Comparison of ENCODE assay signal across 10 cellular contexts in genomic region chr1:180235077-180235501, GRCh38. TPM values are rescaled to one million over a fixed set of nuclear protein-coding genes. Genes with fewer than 3 reads are reported as not detected.
DNase-seq lines count a peak whose midpoint lies in the region; ATAC-seq and TF ChIP-seq lines count a peak whose summit lies in the region.
"Had no signal": no experiment of that assay in that cellular context is flagged by ENCODE, and none has a peak within 500 bp of the region (broad histone marks: within the 10 kb centered on the region; RNA-seq: fewer than 3 reads in every experiment).

No MANE protein-coding gene starts in this region.

- peak overlapping the region; percentile 16 for H3K4me3 ChIP-seq in cardiac muscle cell
- peak overlapping the region; percentile 68 for H3K4me3 ChIP-seq in endodermal cell (ENCODE audit: low read length)
- peak overlapping the region in 3 of 4 donors; percentile 1 to 22 (median 15) for H3K4me3 ChIP-seq in upper lobe of left lung

- whole genome bisulfite sequencing in endodermal cell (ENCODE audit: insufficient coverage in 1 of 2, insufficient read length in 1 of 2), 2 experiments: 0 to 1% methylated on average over 17 to 30 of the region's 30 CpGs
- 2 to 4% methylated on average over 9 to 30 of the region's 30 CpGs for WGBS in upper lobe of left lung, 2 donors

- H3K27ac Mint-ChIP-seq in endodermal cell: no peak overlapping the region
- H3K27ac Mint-ChIP-seq in naive thymus-derived CD8-positive, alpha-beta T cell: no peak overlapping the region

- no peak overlapping the region for H3K9ac ChIP-seq in endodermal cell (ENCODE audit: extremely low read depth, low read length, poor library complexity, severe bottlenecking)

- no peak for DNase-seq in cardiac muscle cell (ENCODE audit: low read depth in 1 of 2, low spot score in 1 of 2)
- no peak for DNase-seq in Right ventricle myocardium superior
- peak; percentile 81 for DNase-seq in endodermal cell
- DNase-seq in naive thymus-derived CD8-positive, alpha-beta T cell: no peak
- DNase-seq in upper lobe of left lung: peak in 1 of 2 donors; percentile 65
- no peak for DNase-seq in effector CD4-positive, alpha-beta T cell
- DNase-seq in middle frontal gyrus (ENCODE audit: extremely low spot score, low spot score): no peak
- no peak for DNase-seq in NCI-H524 treated with DMSO at 0.1 percent for 48 hours (lab: John Stamatoyannopoulos, UW)
- DNase-seq: central memory CD4-positive, alpha-beta T cell had no signal

- TF ChIP-seq EP300 in upper lobe of left lung (IDR thresholded peaks at IDR 0.05): no peak

- peaks cover 99% of the 10 kb centered on the region for H3K27me3 Mint-ChIP-seq in endodermal cell (ENCODE audit: insufficient read depth)
- peaks cover 42 to 86% (median 69%) of the 10 kb centered on the region in 5 donors for H3K27me3 Mint-ChIP-seq in naive thymus-derived CD8-positive, alpha-beta T cell

- no peak overlapping the region for H3K27ac ChIP-seq in cardiac muscle cell
- no peak overlapping the region for H3K27ac ChIP-seq in endodermal cell (ENCODE audit: low read depth, low read length)
- H3K27ac ChIP-seq in upper lobe of left lung: no peak overlapping the region

- H3K4me3 Mint-ChIP-seq in endodermal cell: peak overlapping the region; percentile 51
- peak overlapping the region in 6 of 10 donors; percentile 7 to 66 (median 62) for H3K4me3 Mint-ChIP-seq in naive thymus-derived CD8-positive, alpha-beta T cell

- ATAC-seq in Right ventricle myocardium superior (ENCODE audit: poor library complexity) (no peak), upper lobe of left lung (ENCODE audit: low FRiP score in 2 of 2) (peak in 1 of 2 donors; percentile 40)
- no peak for ATAC-seq in naive thymus-derived CD8-positive, alpha-beta T cell

- POLR2A ChIA-PET in naive thymus-derived CD8-positive, alpha-beta T cell (lab: Charles Lee): no interaction called here

- H3K36me3 Mint-ChIP-seq in endodermal cell (ENCODE audit: low read depth): no peaks in the 10 kb centered on the region
- peaks cover 0 to 2% (median 0%) of the 10 kb centered on the region in 3 donors for H3K36me3 Mint-ChIP-seq in naive thymus-derived CD8-positive, alpha-beta T cell

- H3K27me3 ChIP-seq in cardiac muscle cell (peaks cover 100% of the 10 kb centered on the region), endodermal cell (ENCODE audit: control insufficient read depth, insufficient read depth, low read length, poor library complexity, severe bottlenecking) (peaks cover 100% of the 10 kb centered on the region), upper lobe of left lung (peaks cover 0 to 95% (median 62%) of the 10 kb centered on the region in 4 donors)

- no peaks in the 10 kb centered on the region for H3K9me3 ChIP-seq in cardiac muscle cell (ENCODE audit: low read depth)
- H3K9me3 ChIP-seq in endodermal cell (ENCODE audit: control insufficient read depth, low read length): no peaks in the 10 kb centered on the region
- H3K9me3 ChIP-seq in upper lobe of left lung: no peaks in the 10 kb centered on the region

- no peak for TF ChIP-seq POLR2A in upper lobe of left lung (IDR thresholded peaks at IDR 0.05)

- TF ChIP-seq CTCF in cardiac muscle cell (IDR thresholded peaks at IDR 0.05; ENCODE audit: low read depth, low read length) (no peak), endodermal cell (conservative IDR thresholded peaks at IDR 0.05) (no peak), upper lobe of left lung (IDR thresholded peaks at IDR 0.05) (no peak)

- peaks cover 42% of the 10 kb centered on the region for H3K4me1 Mint-ChIP-seq in endodermal cell
- peaks cover 14 to 51% (median 45%) of the 10 kb centered on the region in 4 donors for H3K4me1 Mint-ChIP-seq in naive thymus-derived CD8-positive, alpha-beta T cell

- intact Hi-C loops in Right ventricle myocardium superior (cut with DNase I): no loop called here

- no peaks in the 10 kb centered on the region for H3K9me3 Mint-ChIP-seq in endodermal cell
- no peaks in the 10 kb centered on the region for H3K9me3 Mint-ChIP-seq in naive thymus-derived CD8-positive, alpha-beta T cell

- H3K36me3 ChIP-seq in cardiac muscle cell (no peaks in the 10 kb centered on the region), endodermal cell (ENCODE audit: control insufficient read depth, insufficient read depth, low read length) (no peaks in the 10 kb centered on the region), upper lobe of left lung (no peaks in the 10 kb centered on the region)

- H3K4me1 ChIP-seq in cardiac muscle cell (ENCODE audit: low read depth) (no peaks in the 10 kb centered on the region), endodermal cell (ENCODE audit: control insufficient read depth, insufficient read depth, low read length) (peaks cover 7% of the 10 kb centered on the region), upper lobe of left lung (peaks cover 44 to 60% (median 46%) of the 10 kb centered on the region in 4 donors)

RNA-seq across cellular contexts. Expression of gene LHX4, which starts 5.0 kb away (rescaled TPM):
- total RNA-seq in cardiac muscle cell (not detected in 2 replicates), Right ventricle myocardium superior (not detected), endodermal cell (not detected), upper lobe of left lung (1 to 10 TPM in 1 of 6 donors, under 1 TPM in 2, not detected in 3; 0.17 to 1.0 (median 0.30) TPM)
- 0.09 and 0.20 TPM in 2 replicates for polyA plus RNA-seq in cardiac muscle cell
- 0.43 TPM for polyA plus RNA-seq in endodermal cell (2013, experiment 1 of 2)
- polyA plus RNA-seq in endodermal cell (2013, experiment 2 of 2): 0.08 TPM
- total RNA-seq in naive thymus-derived CD8-positive, alpha-beta T cell: not detected
- polyA plus RNA-seq in naive thymus-derived CD8-positive, alpha-beta T cell: under 1 TPM; 0.09 to 0.25 (median 0.12) TPM
- total RNA-seq: lung microvascular endothelial cell had no signal

Comparison
In these comparisons a context has a peak if more than half of its experiments do, and no peak if none do; other contexts are left out.
1. H3K4me3 ChIP-seq: peak in every context shown above with its lines; median percentile 68 in endodermal cell; 16 in cardiac muscle cell; 15 in upper lobe of left lung.